ENCODE assay signal across 8 cellular contexts in the genomic region with DNA sequence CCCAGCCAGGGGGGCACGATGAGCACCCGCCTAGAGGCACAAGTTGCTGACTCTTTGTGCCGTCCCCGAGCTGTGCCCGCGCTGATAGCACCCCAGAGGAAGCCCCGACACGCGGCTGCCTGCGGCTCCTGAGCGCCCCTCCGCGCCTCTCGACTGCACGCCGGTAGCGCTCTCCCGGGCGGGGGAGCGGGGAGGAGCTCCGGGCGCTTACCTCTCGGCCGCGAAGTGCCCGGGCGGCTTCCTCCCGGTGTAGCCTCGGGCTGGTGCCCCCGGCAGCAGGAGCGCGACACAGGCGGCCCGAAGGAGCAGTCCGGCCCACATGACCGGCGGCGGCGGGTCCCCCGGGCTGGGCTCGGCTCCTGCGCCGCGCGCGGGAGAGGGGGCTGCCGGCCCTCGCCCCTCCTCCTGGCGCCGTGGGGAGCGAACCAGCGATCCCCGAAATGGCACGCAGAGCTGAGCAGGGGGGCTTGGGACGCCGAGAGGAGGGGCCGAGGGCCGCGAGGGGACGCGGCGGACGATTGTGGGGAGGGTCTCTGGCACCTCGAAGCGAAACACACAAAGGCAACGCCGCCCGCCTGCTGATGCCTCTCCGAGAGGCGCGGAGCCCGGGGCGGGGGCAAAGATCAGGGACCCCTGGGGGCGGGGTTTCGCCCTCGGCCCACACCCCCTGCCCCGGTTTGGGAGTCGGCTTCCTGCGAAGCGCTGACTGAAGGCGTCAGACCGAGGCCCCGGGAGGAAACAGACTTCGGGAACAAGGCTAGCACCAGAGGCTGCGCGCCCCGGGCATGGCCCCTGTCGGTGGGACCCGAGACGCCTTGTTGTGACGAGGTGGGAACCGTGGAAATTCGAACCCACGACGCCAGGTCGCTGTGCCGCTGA. TPM values are rescaled to one million over a fixed set of nuclear protein-coding genes. Genes with fewer than 3 reads are reported as not detected.
DNase-seq lines count a peak whose midpoint lies in the region; ATAC-seq and TF ChIP-seq lines count a peak whose summit lies in the region.

A gene with protein sequence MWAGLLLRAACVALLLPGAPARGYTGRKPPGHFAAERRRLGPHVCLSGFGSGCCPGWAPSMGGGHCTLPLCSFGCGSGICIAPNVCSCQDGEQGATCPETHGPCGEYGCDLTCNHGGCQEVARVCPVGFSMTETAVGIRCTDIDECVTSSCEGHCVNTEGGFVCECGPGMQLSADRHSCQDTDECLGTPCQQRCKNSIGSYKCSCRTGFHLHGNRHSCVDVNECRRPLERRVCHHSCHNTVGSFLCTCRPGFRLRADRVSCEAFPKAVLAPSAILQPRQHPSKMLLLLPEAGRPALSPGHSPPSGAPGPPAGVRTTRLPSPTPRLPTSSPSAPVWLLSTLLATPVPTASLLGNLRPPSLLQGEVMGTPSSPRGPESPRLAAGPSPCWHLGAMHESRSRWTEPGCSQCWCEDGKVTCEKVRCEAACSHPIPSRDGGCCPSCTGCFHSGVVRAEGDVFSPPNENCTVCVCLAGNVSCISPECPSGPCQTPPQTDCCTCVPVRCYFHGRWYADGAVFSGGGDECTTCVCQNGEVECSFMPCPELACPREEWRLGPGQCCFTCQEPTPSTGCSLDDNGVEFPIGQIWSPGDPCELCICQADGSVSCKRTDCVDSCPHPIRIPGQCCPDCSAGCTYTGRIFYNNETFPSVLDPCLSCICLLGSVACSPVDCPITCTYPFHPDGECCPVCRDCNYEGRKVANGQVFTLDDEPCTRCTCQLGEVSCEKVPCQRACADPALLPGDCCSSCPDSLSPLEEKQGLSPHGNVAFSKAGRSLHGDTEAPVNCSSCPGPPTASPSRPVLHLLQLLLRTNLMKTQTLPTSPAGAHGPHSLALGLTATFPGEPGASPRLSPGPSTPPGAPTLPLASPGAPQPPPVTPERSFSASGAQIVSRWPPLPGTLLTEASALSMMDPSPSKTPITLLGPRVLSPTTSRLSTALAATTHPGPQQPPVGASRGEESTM (minus strand): TSS at position 600 of the 879 bp plus-strand sequence. CDS start 279 bp downstream, at position 321.

- no peak for TF ChIP-seq CTCF in CD8-positive, alpha-beta T cell (IDR thresholded peaks at IDR 0.05)
- TF ChIP-seq CTCF in HL-60 (IDR thresholded peaks at IDR 0.05; ENCODE audit: insufficient read depth, low read length) (no peak), Panc1 (IDR thresholded peaks at IDR 0.05) (peak; percentile 71; the same call in 1 of the 2 replicates), vagina (IDR thresholded peaks at IDR 0.05) (no peak)

- H3K4me1 Mint-ChIP-seq in CD8-positive, alpha-beta T cell (ENCODE audit: low read depth) = peaks cover 36% of the 10 kb centered on the region

- BruUV-seq in Panc1 (replicated peaks; lab: Mats Ljungman, UMichigan) = no TSS peak

- intact Hi-C loops in CD8-positive, alpha-beta T cell (cut with DNase I, micrococcal nuclease) = loop anchor here (1.0 to 5.0 kb wide), 3 partner anchors 41 to 464 kb away; no protein-coding TSS in a partner anchor
- intact Hi-C loops in Panc1 (cut with micrococcal nuclease; ENCODE audit: unreplicated experiment) (no loop called here), posterior cingulate gyrus (cut with DNase I) (no loop called here), vagina (cut with DNase I) (no loop called here)

- peaks cover 29% of the 10 kb centered on the region for H3K4me1 ChIP-seq in CD8-positive, alpha-beta T cell (ENCODE audit: insufficient read depth, low read length)
- H3K4me1 ChIP-seq in Panc1 (ENCODE audit: control insufficient read depth, insufficient read depth, low read length) = no peaks in the 10 kb centered on the region
- peaks cover 50% of the 10 kb centered on the region for H3K4me1 ChIP-seq in vagina

- no peak within 1 kb of the TSS for H3K27ac ChIP-seq in CD8-positive, alpha-beta T cell (ENCODE audit: low read depth, low read length)
- H3K27ac ChIP-seq in HL-60 (replicated peaks) (no peak within 1 kb of the TSS), Panc1 (ENCODE audit: low read length) (no peak within 1 kb of the TSS), vagina (peak within 1 kb of the TSS; percentile 74)

- H3K9me3 ChIP-seq in CD8-positive, alpha-beta T cell (ENCODE audit: low read length) = no peaks in the 10 kb centered on the region
- no peaks in the 10 kb centered on the region for H3K9me3 ChIP-seq in Panc1 (ENCODE audit: control insufficient read depth, insufficient read depth, low read depth, low read length)
- H3K9me3 ChIP-seq in vagina = no peaks in the 10 kb centered on the region

- no peaks in the 10 kb centered on the region for H3K9me3 Mint-ChIP-seq in CD8-positive, alpha-beta T cell

- peaks cover 16% of the 10 kb centered on the region for H3K27me3 Mint-ChIP-seq in CD8-positive, alpha-beta T cell (ENCODE audit: low read depth)

- H3K36me3 ChIP-seq in CD8-positive, alpha-beta T cell (ENCODE audit: insufficient read depth, low read length) = peaks cover 6% of the 10 kb centered on the region
- H3K36me3 ChIP-seq in Panc1 (ENCODE audit: control insufficient read depth, insufficient read depth, low read length) (peaks cover 5% of the 10 kb centered on the region; the same call in 1 of the 2 replicates), vagina (peaks cover 0 to 10% of the 10 kb centered on the region in 2 donors)

- peak; percentile 42 to 74 (median 60) for DNase-seq in CD8-positive, alpha-beta T cell
- DNase-seq in HL-60 (ENCODE audit: low read depth in 1 of 2, low spot score in 1 of 2) = peak; percentile 55 to 64
- no peak for DNase-seq in Panc1 (ENCODE audit: low read depth, low spot score)
- peak; percentile 40 for DNase-seq in activated effector memory CD4-positive, alpha-beta T cell treated with Interleukin-2 at 50 U/mL for 16 hours
- peak; percentile 91 for DNase-seq in germinal center (ENCODE audit: low spot score)
- DNase-seq in posterior cingulate gyrus = peak; percentile 32 to 95 (median 65)
- no peak for DNase-seq in vagina (ENCODE audit: extremely low spot score in 2 of 2)

- no peaks in the 10 kb centered on the region for H3K27me3 ChIP-seq in CD8-positive, alpha-beta T cell (ENCODE audit: insufficient read depth, low read length)
- H3K27me3 ChIP-seq in HL-60 (ENCODE audit: insufficient read depth, poor library complexity, severe bottlenecking) (peaks cover 13% of the 10 kb centered on the region), Panc1 (ENCODE audit: control insufficient read depth, insufficient read depth, low read length) (no peaks in the 10 kb centered on the region), vagina (no peaks in the 10 kb centered on the region)

- POLR2A ChIA-PET in CD8-positive, alpha-beta T cell (lab: Charles Lee) = interaction anchor here (0.7 kb wide), 1 partner anchor 27 kb away, joined by 3 read pairs; no protein-coding TSS in a partner anchor
- POLR2A ChIA-PET in Panc1 (lab: Charles Lee) = interaction anchor here (0.5 to 0.6 kb wide), 2 partner anchors 128 to 1724 kb away, joined by 9 to 13 read pairs; no protein-coding TSS in a partner anchor

- H3K4me3 Mint-ChIP-seq in CD8-positive, alpha-beta T cell = peak within 1 kb of the TSS; percentile 79

- peaks cover 25% of the 10 kb centered on the region for H3K36me3 Mint-ChIP-seq in CD8-positive, alpha-beta T cell

- in situ Hi-C loops in Panc1 (cut with HindIII; ENCODE audit: low pct_unique_long_range_greater_than_20kb, low sequenced_read_pairs) = no loop called here

- no peak within 1 kb of the TSS for H3K27ac Mint-ChIP-seq in CD8-positive, alpha-beta T cell

- CTCF ChIA-PET in CD8-positive, alpha-beta T cell (lab: Charles Lee) = interaction anchor here (1.8 to 3.2 kb wide), 3 partner anchors 40 to 91 kb away, joined by 5 to 16 read pairs (median 6); no protein-coding TSS in a partner anchor
- CTCF ChIA-PET in Panc1 (lab: Charles Lee) = no interaction called here

- TF ChIP-seq POLR2A in vagina (IDR thresholded peaks at IDR 0.05) = no peak

- ATAC-seq in CD8-positive, alpha-beta T cell = peak; percentile 90
- ATAC-seq in GM19397 (IDR thresholded peaks at IDR 0.05; ENCODE audit: unreplicated experiment) (peak; percentile 80), Panc1 (peak; percentile 82)

- peak within 1 kb of the TSS; percentile 76 for H3K4me3 ChIP-seq in CD8-positive, alpha-beta T cell (ENCODE audit: low read depth, low read length)
- H3K4me3 ChIP-seq in HL-60 (replicated peaks; ENCODE audit: insufficient read depth, low read length) = peak within 1 kb of the TSS; percentile 30
- peak within 1 kb of the TSS; percentile 48 to 62 for H3K4me3 ChIP-seq in Panc1 (ENCODE audit: low read depth in 2 of 2, low read length in 2 of 2)
- peak within 1 kb of the TSS; percentile 60 to 70 for H3K4me3 ChIP-seq in vagina

RNA-seq across cellular contexts. Expression of the gene that starts here (rescaled TPM):
- total RNA-seq in CD8-positive, alpha-beta T cell = 1 to 10 TPM; 1.4 to 1.5 TPM
- total RNA-seq in Panc1 (2021; ENCODE audit: unreplicated experiment) (0.51 TPM), vagina (3.4 TPM)
- 0.16 TPM for polyA plus RNA-seq in Panc1 (2012; ENCODE audit: insufficient read length)

Comparison
In these comparisons a context has a peak if more than half of its experiments do, and no peak if none do; other contexts are left out.
1. Peak in ATAC-seq and H3K4me3 ChIP-seq in Panc1; RNA of the gene not detected or under 1 TPM.
2. DNase-seq: peak in CD8-positive, alpha-beta T cell (7 of 7), HL-60 (2 of 2), activated effector memory CD4-positive, alpha-beta T cell treated with Interleukin-2 at 50 U/mL for 16 hours (single experiment), germinal center (single experiment) and posterior cingulate gyrus (10 of 10); none in Panc1 (single experiment) and vagina (0 of 2).
3. intact Hi-C loops: an anchor here in CD8-positive, alpha-beta T cell (1.0 to 5.0 kb wide); none called in Panc1, posterior cingulate gyrus and vagina.
4. Peak in every context shown above with its lines, with median percentiles within 50 percentile points of each other: ATAC-seq and H3K4me3 ChIP-seq.